8 cellular contexts compared by ENCODE assay signal in genomic region chr7:113118074-113118959, GRCh38. TPM values are rescaled to one million over a fixed set of nuclear protein-coding genes. Genes with fewer than 3 reads are reported as not detected.
A peak's percentile ranks its signal among the peaks of the same experiment; 100 is the strongest.
DNase-seq lines count a peak whose midpoint lies in the region; ATAC-seq and TF ChIP-seq lines count a peak whose summit lies in the region.

A gene with protein sequence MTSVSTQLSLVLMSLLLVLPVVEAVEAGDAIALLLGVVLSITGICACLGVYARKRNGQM (minus strand): TSS chr7:113118554. CDS start chr7:113117578, 976 bp downstream.

- peak; percentile 99 for ATAC-seq in GM21619 (IDR thresholded peaks at IDR 0.05; ENCODE audit: unreplicated experiment)
- ATAC-seq in esophagus mucosa, result peak; percentile 99

- H3K27me3 ChIP-seq in muscle layer of duodenum (ENCODE audit: low read depth, low read length), result no peaks in the 10 kb centered on the region

- no peaks in the 10 kb centered on the region for H3K9me3 Mint-ChIP-seq in activated T-cell treated with anti-CD3 and anti-CD28 coated beads, Interleukin-2, amount 50 U/mL, for 24 hours

- H3K4me1 Mint-ChIP-seq in activated T-cell treated with anti-CD3 and anti-CD28 coated beads, Interleukin-2, amount 50 U/mL, for 24 hours (ENCODE audit: low read depth), result peaks cover 54% of the 10 kb centered on the region

- peak within 1 kb of the TSS; percentile 63 for H3K4me3 ChIP-seq in Jurkat, Clone E6-1 (ENCODE audit: low read length)
- peak within 1 kb of the TSS; percentile 76 to 90 for H3K4me3 ChIP-seq in muscle layer of duodenum (ENCODE audit: low read depth in 1 of 2, low read length in 2 of 2)

- peak within 1 kb of the TSS; percentile 87 for H3K4me3 Mint-ChIP-seq in activated T-cell treated with anti-CD3 and anti-CD28 coated beads, Interleukin-2, amount 50 U/mL, for 24 hours

- peak within 1 kb of the TSS; percentile 94 for H3K27ac Mint-ChIP-seq in activated T-cell treated with anti-CD3 and anti-CD28 coated beads, Interleukin-2, amount 50 U/mL, for 24 hours

- peak; percentile 89 for DNase-seq in DMS153 (lab: John Stamatoyannopoulos, UW)
- DNase-seq in Jurkat, Clone E6-1 (ENCODE audit: low read depth, low spot score), result peak; percentile 73
- DNase-seq in activated T-cell treated with anti-CD3 and anti-CD28 coated beads, Interleukin-2, amount 50 U/mL, for 24 hours, result peak; percentile 88
- peak; percentile 80 to 84 for DNase-seq in stimulated activated CD8-positive, alpha-beta memory T cell treated with anti-CD3 and anti-CD28 coated beads, Interleukin-7, amount 100 ng/mL, for 4 hours (ENCODE audit: low read depth in 2 of 2)

- H3K27me3 Mint-ChIP-seq in activated T-cell treated with anti-CD3 and anti-CD28 coated beads, Interleukin-2, amount 50 U/mL, for 24 hours, result no peaks in the 10 kb centered on the region

- peaks cover 0 to 5% of the 10 kb centered on the region in 2 donors for H3K4me1 ChIP-seq in muscle layer of duodenum (ENCODE audit: control insufficient read depth in 1 of 2, insufficient read depth in 2 of 2, low read length in 2 of 2)

- H3K36me3 ChIP-seq in muscle layer of duodenum (ENCODE audit: control insufficient read depth in 1 of 2, insufficient read depth in 2 of 2, low read length in 2 of 2), result no peaks in the 10 kb centered on the region

- H3K27ac ChIP-seq in muscle layer of duodenum (ENCODE audit: low read length), result peak within 1 kb of the TSS; percentile 73

- H3K9me3 ChIP-seq in muscle layer of duodenum (ENCODE audit: control insufficient read depth in 1 of 2, low read length in 2 of 2), result no peaks in the 10 kb centered on the region

- H3K36me3 Mint-ChIP-seq in activated T-cell treated with anti-CD3 and anti-CD28 coated beads, Interleukin-2, amount 50 U/mL, for 24 hours (ENCODE audit: low read depth), result peaks cover 45% of the 10 kb centered on the region

TF ChIP-seq in PFSK-1, 5 proteins besides CTCF, POLR2A, EP300 and RAD21:
- TF ChIP-seq REST (IDR thresholded peaks at IDR 0.05; ENCODE audit: insufficient read depth in 1 of 2, low read depth in 2 of 2, low read length in 2 of 2), result no peak
- no peak for TF ChIP-seq FOXP2 (optimal IDR thresholded peaks at IDR 0.05; ENCODE audit: borderline replicate concordance, extremely low read depth, extremely low read length, insufficient read depth)
- peak; percentile 79; the same call in 1 of the 2 replicates for TF ChIP-seq POLR2AphosphoS5 (IDR thresholded peaks at IDR 0.05; ENCODE audit: low read depth, low read length)
- TF ChIP-seq TAF1 (IDR thresholded peaks at IDR 0.05; ENCODE audit: borderline replicate concordance, insufficient read depth, low read length), result peak; percentile 96
- 0 out of 2 replicates have a peak, but pooled peaks have one; percentile 13 for TF ChIP-seq SIN3A (IDR thresholded peaks at IDR 0.05; ENCODE audit: borderline replicate concordance, insufficient read depth, low read length)

RNA-seq across cellular contexts. Expression of the gene that starts here (rescaled TPM):
- 30.7 TPM for polyA plus RNA-seq in Jurkat, Clone E6-1 (2012; ENCODE audit: insufficient read depth, insufficient read length)
- polyA plus RNA-seq in PFSK-1 (2012; ENCODE audit: insufficient read length, low read depth), result 7.4 TPM
- total RNA-seq in esophagus mucosa, result 27.3 TPM

Comparison
In these comparisons a context has a peak if more than half of its experiments do, and no peak if none do; other contexts are left out.
1. Peak in every context shown above with its lines: DNase-seq, ATAC-seq, H3K4me3 ChIP-seq and H3K27ac ChIP-seq.